ENCODE assay signal across 23 cellular contexts in the genomic region with DNA sequence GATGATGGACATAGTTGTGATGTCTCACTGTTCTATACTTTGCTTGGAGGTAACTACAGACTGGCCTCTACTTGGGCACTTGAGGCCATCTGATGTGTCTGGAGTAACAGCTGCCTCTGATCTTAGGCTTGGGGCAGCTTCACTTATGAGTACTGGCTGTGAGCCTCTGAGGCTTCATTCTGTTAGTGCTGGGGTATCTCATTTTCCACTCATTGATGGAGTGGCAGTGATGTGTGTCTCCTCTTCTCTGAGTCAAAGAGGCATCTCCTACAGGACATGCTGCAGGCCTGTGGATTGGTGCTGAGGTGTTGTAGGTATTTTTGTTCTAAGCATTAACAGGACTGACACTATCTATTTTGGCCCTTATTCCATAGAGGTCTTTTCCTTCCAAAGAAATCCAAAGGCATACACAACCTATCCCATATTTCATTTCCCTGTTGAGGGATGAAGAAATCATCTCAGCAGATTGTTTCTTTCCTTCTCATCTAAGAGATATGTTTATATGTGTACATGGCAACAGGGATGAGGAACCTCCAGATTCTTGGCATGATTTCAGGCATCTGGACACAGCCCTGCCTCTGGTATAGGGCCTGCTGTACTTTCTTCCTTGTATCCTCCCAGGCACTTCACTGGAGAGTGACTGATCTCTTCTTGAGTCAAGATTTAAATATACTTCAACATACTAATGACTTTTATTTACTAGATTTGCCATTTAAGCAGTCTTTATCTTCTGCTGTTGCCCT.
DNase-seq lines count a peak whose midpoint lies in the region; ATAC-seq and TF ChIP-seq lines count a peak whose summit lies in the region.
"Had no signal": no experiment of that assay in that cellular context is flagged by ENCODE, and none has a peak within 500 bp of the region (broad histone marks: within the 10 kb centered on the region; RNA-seq: fewer than 3 reads in every experiment).

No MANE protein-coding gene starts in this region.

- H3K4me3 ChIP-seq in RWPE2 (ENCODE audit: severe bottlenecking) (no peak overlapping the region), trophoblast cell (ENCODE audit: low read depth, low read length) (no peak overlapping the region)
- H3K4me3 ChIP-seq: thoracic aorta had no signal

- no peak overlapping the region for H3K4ac ChIP-seq in trophoblast cell (ENCODE audit: low read depth, low read length)

- H2BK12ac ChIP-seq in trophoblast cell (ENCODE audit: low read length) = no peak overlapping the region

- H3K79me2 ChIP-seq in trophoblast cell (ENCODE audit: control insufficient read depth, insufficient read depth, low read length, poor library complexity) = no peaks in the 10 kb centered on the region

- ATAC-seq in RWPE2 (ENCODE audit: low read depth) (peak; percentile 35; the same call in 1 of the 3 replicates), foreskin keratinocyte (peak; percentile 50), esophagus mucosa (no peak)
- ATAC-seq: effector memory CD8-positive, alpha-beta T cell; stimulated activated memory B cell treated with anti-CD40 and anti-IgM and Interleukin-4, amounts not matched to agents 10 μg/mL and 1 μg/mL and 100 μg/mL, for 72 hours; T-cell had no signal

- no peak overlapping the region for H3K9ac ChIP-seq in trophoblast cell (ENCODE audit: low read length)

- H4K91ac ChIP-seq in trophoblast cell (ENCODE audit: low read depth, low read length) = no peak overlapping the region

- peak; percentile 52 for DNase-seq in HCEC 1CT
- DNase-seq in RWPE2 (ENCODE audit: low spot score) = no peak
- peak; percentile 2 to 40 for DNase-seq in foreskin keratinocyte
- peak; percentile 9 to 10 for DNase-seq in trophoblast cell
- no peak for DNase-seq in activated T-cell treated with anti-CD3 and anti-CD28 coated beads for 4 hours
- DNase-seq in UCSD-AML1 (lab: John Stamatoyannopoulos, UW; ENCODE audit: unreplicated experiment) = no peak
- DNase-seq: activated gamma-delta T cell; AML-193; amygdala; cerebellar nuclear complex; COR-L47; effector memory CD8-positive, alpha-beta T cell; Kasumi-1; NCI-H1105; NCI-H2081 treated with DMSO at 0.1 percent for 48 hours; NCI-H524 treated with DMSO at 0.1 percent for 48 hours; nucleus accumbens; OCI-M1; SIG-M5; T-cell had no signal

- H4K12ac ChIP-seq in trophoblast cell (ENCODE audit: low read depth, low read length) = no peak overlapping the region

- no peak overlapping the region for H2BK5ac ChIP-seq in trophoblast cell (ENCODE audit: low read depth, low read length, poor library complexity)

- H3K4me1 ChIP-seq in RWPE2 (ENCODE audit: insufficient read depth, poor library complexity, severe bottlenecking) (no peaks in the 10 kb centered on the region), foreskin keratinocyte (no peaks in the 10 kb centered on the region), trophoblast cell (ENCODE audit: control insufficient read depth in 1 of 2, insufficient read depth in 2 of 2, low read length in 2 of 2) (no peaks in the 10 kb centered on the region)

- no peaks in the 10 kb centered on the region for H3K9me3 ChIP-seq in RWPE2 (ENCODE audit: severe bottlenecking)
- H3K9me3 ChIP-seq in trophoblast cell (ENCODE audit: insufficient read depth, low read depth, low read length) = no peaks in the 10 kb centered on the region
- H3K9me3 ChIP-seq: thoracic aorta had no signal

- H2AK5ac ChIP-seq in trophoblast cell (ENCODE audit: low read length) = no peak overlapping the region

- H3K36me3 ChIP-seq in RWPE2 (ENCODE audit: low read depth) = no peaks in the 10 kb centered on the region
- H3K36me3 ChIP-seq in trophoblast cell (ENCODE audit: control insufficient read depth in 1 of 2, insufficient read depth in 2 of 2, low read length in 2 of 2) = no peaks in the 10 kb centered on the region
- H3K36me3 ChIP-seq: thoracic aorta had no signal

- H3K27me3 ChIP-seq in RWPE2 (ENCODE audit: insufficient read depth, poor library complexity, severe bottlenecking) (no peaks in the 10 kb centered on the region), foreskin keratinocyte (no peaks in the 10 kb centered on the region), trophoblast cell (ENCODE audit: insufficient read depth, low read length) (no peaks in the 10 kb centered on the region)

- no peak overlapping the region for H3K18ac ChIP-seq in trophoblast cell (ENCODE audit: low read length)

- H4K8ac ChIP-seq in trophoblast cell (ENCODE audit: low read depth, low read length) = no peak overlapping the region

- H2AFZ ChIP-seq in trophoblast cell (ENCODE audit: insufficient read depth, low read length, poor library complexity) = no peak overlapping the region

- TF ChIP-seq CTCF in RWPE2 (IDR thresholded peaks at IDR 0.05; ENCODE audit: poor library complexity, severe bottlenecking) = no peak
- TF ChIP-seq CTCF in foreskin keratinocyte (conservative IDR thresholded peaks at IDR 0.05) = no peak

- H3K79me1 ChIP-seq in trophoblast cell (ENCODE audit: low read length) = no peaks in the 10 kb centered on the region

- no peak overlapping the region for H3K14ac ChIP-seq in trophoblast cell (ENCODE audit: low read length)

- H3K23ac ChIP-seq in trophoblast cell (ENCODE audit: low read length) = no peak overlapping the region

- H2BK120ac ChIP-seq in trophoblast cell (ENCODE audit: insufficient read depth, low read length, poor library complexity) = no peak overlapping the region

- no peak overlapping the region for H3K4me2 ChIP-seq in trophoblast cell (ENCODE audit: low read length)

- H3K27ac ChIP-seq in RWPE2 (ENCODE audit: poor library complexity, severe bottlenecking) (no peak overlapping the region), foreskin keratinocyte (no peak overlapping the region), trophoblast cell (ENCODE audit: low read depth, low read length) (no peak overlapping the region)
- H3K27ac ChIP-seq: thoracic aorta had no signal

Comparison
In these comparisons a context has a peak if more than half of its experiments do, and no peak if none do; other contexts are left out.
1. DNase-seq: peak in HCEC 1CT (single experiment), foreskin keratinocyte (2 of 2) and trophoblast cell (2 of 2); none in RWPE2 (single experiment), activated T-cell treated with anti-CD3 and anti-CD28 coated beads for 4 hours (single experiment) and UCSD-AML1 (single experiment).